1 cellular context compared by ENCODE assay signal in the genomic region with DNA sequence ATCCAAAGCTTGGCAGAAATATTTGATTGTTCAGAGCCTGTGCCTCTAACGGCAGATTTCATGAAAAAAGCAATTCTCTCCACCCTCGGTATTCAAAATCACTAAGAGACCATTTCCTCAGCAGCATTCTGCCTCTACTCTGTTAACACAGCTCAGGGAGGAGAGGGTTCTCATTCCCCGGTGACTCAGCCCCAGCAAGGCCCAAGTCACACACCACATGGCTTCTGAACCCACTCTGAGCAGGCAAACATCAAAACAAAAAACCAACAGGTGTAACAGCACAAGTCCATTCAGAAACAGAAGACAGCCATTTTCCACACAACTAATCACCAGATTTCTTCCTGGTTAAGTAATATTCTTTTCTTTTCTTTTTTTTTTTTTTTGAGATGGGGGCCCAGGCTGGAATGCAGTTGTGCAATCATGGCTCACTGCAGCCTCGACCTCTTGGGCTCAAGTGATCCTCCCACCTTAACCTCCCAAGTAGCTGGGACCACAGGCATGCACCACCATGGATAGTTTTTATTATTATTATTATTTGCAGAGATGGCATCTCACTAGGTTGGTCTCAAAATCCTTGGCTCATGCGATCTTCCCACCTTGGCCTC.
TF ChIP-seq lines count a peak whose summit lies in the region.

No MANE protein-coding gene starts in this region.

TF ChIP-seq in GM23338, 12 proteins besides CTCF, POLR2A, EP300 and RAD21 (continued from another document):
- TF ChIP-seq, protein P1, sequence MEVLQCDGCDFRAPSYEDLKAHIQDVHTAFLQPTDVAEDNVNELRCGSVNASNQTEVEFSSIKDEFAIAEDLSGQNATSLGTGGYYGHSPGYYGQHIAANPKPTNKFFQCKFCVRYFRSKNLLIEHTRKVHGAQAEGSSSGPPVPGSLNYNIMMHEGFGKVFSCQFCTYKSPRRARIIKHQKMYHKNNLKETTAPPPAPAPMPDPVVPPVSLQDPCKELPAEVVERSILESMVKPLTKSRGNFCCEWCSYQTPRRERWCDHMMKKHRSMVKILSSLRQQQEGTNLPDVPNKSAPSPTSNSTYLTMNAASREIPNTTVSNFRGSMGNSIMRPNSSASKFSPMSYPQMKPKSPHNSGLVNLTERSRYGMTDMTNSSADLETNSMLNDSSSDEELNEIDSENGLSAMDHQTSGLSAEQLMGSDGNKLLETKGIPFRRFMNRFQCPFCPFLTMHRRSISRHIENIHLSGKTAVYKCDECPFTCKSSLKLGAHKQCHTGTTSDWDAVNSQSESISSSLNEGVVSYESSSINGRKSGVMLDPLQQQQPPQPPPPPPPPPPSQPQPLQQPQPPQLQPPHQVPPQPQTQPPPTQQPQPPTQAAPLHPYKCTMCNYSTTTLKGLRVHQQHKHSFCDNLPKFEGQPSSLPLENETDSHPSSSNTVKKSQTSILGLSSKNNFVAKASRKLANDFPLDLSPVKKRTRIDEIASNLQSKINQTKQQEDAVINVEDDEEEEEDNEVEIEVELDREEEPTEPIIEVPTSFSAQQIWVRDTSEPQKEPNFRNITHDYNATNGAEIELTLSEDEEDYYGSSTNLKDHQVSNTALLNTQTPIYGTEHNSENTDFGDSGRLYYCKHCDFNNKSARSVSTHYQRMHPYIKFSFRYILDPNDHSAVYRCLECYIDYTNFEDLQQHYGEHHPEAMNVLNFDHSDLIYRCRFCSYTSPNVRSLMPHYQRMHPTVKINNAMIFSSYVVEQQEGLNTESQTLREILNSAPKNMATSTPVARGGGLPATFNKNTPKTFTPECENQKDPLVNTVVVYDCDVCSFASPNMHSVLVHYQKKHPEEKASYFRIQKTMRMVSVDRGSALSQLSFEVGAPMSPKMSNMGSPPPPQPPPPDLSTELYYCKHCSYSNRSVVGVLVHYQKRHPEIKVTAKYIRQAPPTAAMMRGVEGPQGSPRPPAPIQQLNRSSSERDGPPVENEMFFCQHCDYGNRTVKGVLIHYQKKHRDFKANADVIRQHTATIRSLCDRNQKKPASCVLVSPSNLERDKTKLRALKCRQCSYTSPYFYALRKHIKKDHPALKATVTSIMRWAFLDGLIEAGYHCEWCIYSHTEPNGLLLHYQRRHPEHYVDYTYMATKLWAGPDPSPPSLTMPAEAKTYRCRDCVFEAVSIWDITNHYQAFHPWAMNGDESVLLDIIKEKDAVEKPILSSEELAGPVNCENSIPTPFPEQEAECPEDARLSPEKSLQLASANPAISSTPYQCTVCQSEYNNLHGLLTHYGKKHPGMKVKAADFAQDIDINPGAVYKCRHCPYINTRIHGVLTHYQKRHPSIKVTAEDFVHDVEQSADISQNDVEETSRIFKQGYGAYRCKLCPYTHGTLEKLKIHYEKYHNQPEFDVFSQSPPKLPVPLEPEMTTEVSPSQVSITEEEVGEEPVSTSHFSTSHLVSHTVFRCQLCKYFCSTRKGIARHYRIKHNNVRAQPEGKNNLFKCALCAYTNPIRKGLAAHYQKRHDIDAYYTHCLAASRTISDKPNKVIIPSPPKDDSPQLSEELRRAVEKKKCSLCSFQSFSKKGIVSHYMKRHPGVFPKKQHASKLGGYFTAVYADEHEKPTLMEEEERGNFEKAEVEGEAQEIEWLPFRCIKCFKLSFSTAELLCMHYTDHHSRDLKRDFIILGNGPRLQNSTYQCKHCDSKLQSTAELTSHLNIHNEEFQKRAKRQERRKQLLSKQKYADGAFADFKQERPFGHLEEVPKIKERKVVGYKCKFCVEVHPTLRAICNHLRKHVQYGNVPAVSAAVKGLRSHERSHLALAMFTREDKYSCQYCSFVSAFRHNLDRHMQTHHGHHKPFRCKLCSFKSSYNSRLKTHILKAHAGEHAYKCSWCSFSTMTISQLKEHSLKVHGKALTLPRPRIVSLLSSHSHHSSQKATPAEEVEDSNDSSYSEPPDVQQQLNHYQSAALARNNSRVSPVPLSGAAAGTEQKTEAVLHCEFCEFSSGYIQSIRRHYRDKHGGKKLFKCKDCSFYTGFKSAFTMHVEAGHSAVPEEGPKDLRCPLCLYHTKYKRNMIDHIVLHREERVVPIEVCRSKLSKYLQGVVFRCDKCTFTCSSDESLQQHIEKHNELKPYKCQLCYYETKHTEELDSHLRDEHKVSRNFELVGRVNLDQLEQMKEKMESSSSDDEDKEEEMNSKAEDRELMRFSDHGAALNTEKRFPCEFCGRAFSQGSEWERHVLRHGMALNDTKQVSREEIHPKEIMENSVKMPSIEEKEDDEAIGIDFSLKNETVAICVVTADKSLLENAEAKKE (CRISPR knock-in tag; IDR thresholded peaks at IDR 0.05) = no peak
